In the genomic region with DNA sequence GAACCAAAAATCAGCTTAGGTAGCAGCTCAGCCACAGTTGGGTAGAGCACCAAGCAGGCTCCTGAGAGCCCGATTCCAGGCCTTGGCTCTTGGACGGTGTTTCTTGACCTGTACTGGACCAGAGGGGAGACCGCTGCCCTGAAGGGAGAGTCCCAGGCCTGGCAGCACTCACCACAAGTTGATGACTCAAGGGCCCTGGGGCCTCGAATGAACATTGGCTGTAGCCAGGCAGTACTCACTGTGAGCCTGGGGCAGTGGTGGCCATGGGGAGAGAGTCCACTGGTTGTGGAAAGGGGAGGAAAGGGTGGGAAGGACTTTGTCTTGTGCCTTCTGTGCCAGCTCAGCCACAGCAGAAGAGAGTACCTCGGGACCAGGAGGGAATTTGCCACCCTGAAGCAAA, we compare ENCODE assay signal across 18 cellular contexts.
DNase-seq lines count a peak whose midpoint lies in the region; ATAC-seq and TF ChIP-seq lines count a peak whose summit lies in the region.
"Had no signal": no experiment of that assay in that cellular context is flagged by ENCODE, and none has a peak within 500 bp of the region (broad histone marks: within the 10 kb centered on the region; RNA-seq: fewer than 3 reads in every experiment).

No MANE protein-coding gene starts in this region.

- no peak overlapping the region for H3K4me3 Mint-ChIP-seq in Calu3 (ENCODE audit: low read depth, unreplicated experiment)
- H3K4me3 Mint-ChIP-seq in effector memory CD8-positive, alpha-beta T cell: no peak overlapping the region
- H3K4me3 Mint-ChIP-seq: CD4-positive, alpha-beta T cell had no signal

- H3K27me3 ChIP-seq in tibial artery: no peaks in the 10 kb centered on the region
- H3K27me3 ChIP-seq: SJCRH30, upper lobe of left lung had no signal

- ATAC-seq in mucosa of descending colon: peak; percentile 25
- no peak for ATAC-seq in effector memory CD8-positive, alpha-beta T cell (replicated peaks)
- ATAC-seq in GM18519 (IDR thresholded peaks at IDR 0.05; ENCODE audit: low FRiP score, unreplicated experiment): no peak

- DNase-seq in Calu3: peak; percentile 4
- peak; percentile 15 for DNase-seq in HK-2 (ENCODE audit: unreplicated experiment)
- DNase-seq in amniotic epithelial cell (ENCODE audit: low read depth): peak; percentile 21
- DNase-seq in mucosa of descending colon: no peak
- DNase-seq in tibial artery: no peak
- DNase-seq in NCI-H1092 (lab: John Stamatoyannopoulos, UW): no peak
- DNase-seq in effector memory CD8-positive, alpha-beta T cell: no peak
- DNase-seq: CD4-positive, alpha-beta T cell; DMS53; kidney glomerular epithelial cell; midbrain; MV-4-11; NCI-H2081; NCI-H510A treated with DMSO at 0.1 percent for 48 hours; SJCRH30; stimulated activated naive CD4-positive, alpha-beta T cell; upper lobe of left lung had no signal

- no peaks in the 10 kb centered on the region for H3K4me1 ChIP-seq in mucosa of descending colon (ENCODE audit: low read depth)
- peaks cover 0 to 32% (median 4%) of the 10 kb centered on the region in 4 donors for H3K4me1 ChIP-seq in tibial artery
- H3K4me1 ChIP-seq: SJCRH30, upper lobe of left lung had no signal

- H3K4me1 Mint-ChIP-seq in Calu3 (ENCODE audit: low read depth, unreplicated experiment): no peaks in the 10 kb centered on the region
- H3K4me1 Mint-ChIP-seq in effector memory CD8-positive, alpha-beta T cell (ENCODE audit: low read depth in 2 of 2): no peaks in the 10 kb centered on the region

- CTCF ChIA-PET in Calu3 (lab: Charles Lee): no interaction called here

- no peak overlapping the region for H3K27ac Mint-ChIP-seq in Calu3 (ENCODE audit: unreplicated experiment)
- H3K27ac Mint-ChIP-seq in effector memory CD8-positive, alpha-beta T cell: no peak overlapping the region
- H3K27ac Mint-ChIP-seq: CD4-positive, alpha-beta T cell had no signal

- H3K36me3 ChIP-seq in mucosa of descending colon (ENCODE audit: low read depth) (no peaks in the 10 kb centered on the region), tibial artery (no peaks in the 10 kb centered on the region)
- H3K36me3 ChIP-seq: SJCRH30, upper lobe of left lung had no signal

- H3K4me3 ChIP-seq in mucosa of descending colon: no peak overlapping the region
- no peak overlapping the region for H3K4me3 ChIP-seq in tibial artery
- H3K4me3 ChIP-seq: SJCRH30, upper lobe of left lung had no signal

- no TSS peak for BruUV-seq in Calu3 (replicated peaks; lab: Mats Ljungman, UMichigan)

- no peaks in the 10 kb centered on the region for H3K27me3 Mint-ChIP-seq in Calu3 (ENCODE audit: unreplicated experiment)
- H3K27me3 Mint-ChIP-seq in effector memory CD8-positive, alpha-beta T cell: no peaks in the 10 kb centered on the region
- H3K27me3 Mint-ChIP-seq: CD4-positive, alpha-beta T cell had no signal

- no peaks in the 10 kb centered on the region for H3K36me3 Mint-ChIP-seq in Calu3 (ENCODE audit: insufficient read depth, unreplicated experiment)
- H3K36me3 Mint-ChIP-seq in effector memory CD8-positive, alpha-beta T cell (ENCODE audit: insufficient read depth): no peaks in the 10 kb centered on the region

- no peaks in the 10 kb centered on the region for H3K9me3 Mint-ChIP-seq in Calu3 (ENCODE audit: low read depth, unreplicated experiment)
- H3K9me3 Mint-ChIP-seq in effector memory CD8-positive, alpha-beta T cell: peaks cover 8 to 12% of the 10 kb centered on the region in 2 donors
- H3K9me3 Mint-ChIP-seq: CD4-positive, alpha-beta T cell had no signal

- intact Hi-C loops in Calu3 (cut with micrococcal nuclease; ENCODE audit: unreplicated experiment) (no loop called here), mucosa of descending colon (cut with DNase I, micrococcal nuclease) (no loop called here), tibial artery (cut with DNase I; ENCODE audit: low total_unique reads) (no loop called here)

- no peak for TF ChIP-seq CTCF in Calu3 (IDR thresholded peaks at IDR 0.05; ENCODE audit: unreplicated experiment)
- TF ChIP-seq CTCF in mucosa of descending colon (IDR thresholded peaks at IDR 0.05): no peak
- TF ChIP-seq CTCF in tibial artery (IDR thresholded peaks at IDR 0.05): no peak

- no peak overlapping the region for H3K27ac ChIP-seq in tibial artery
- H3K27ac ChIP-seq: SJCRH30, upper lobe of left lung had no signal

- H3K9me3 ChIP-seq in mucosa of descending colon: no peaks in the 10 kb centered on the region
- no peaks in the 10 kb centered on the region for H3K9me3 ChIP-seq in tibial artery
- H3K9me3 ChIP-seq: SJCRH30, upper lobe of left lung had no signal

Comparison
In these comparisons a context has a peak if more than half of its experiments do, and no peak if none do; other contexts are left out.
1. DNase-seq: peak in Calu3 (single experiment), HK-2 (single experiment) and amniotic epithelial cell (single experiment); none in mucosa of descending colon (0 of 3), tibial artery (0 of 2), NCI-H1092 (single experiment) and effector memory CD8-positive, alpha-beta T cell (0 of 3).